8 cellular contexts compared by ENCODE assay signal in the genomic region with DNA sequence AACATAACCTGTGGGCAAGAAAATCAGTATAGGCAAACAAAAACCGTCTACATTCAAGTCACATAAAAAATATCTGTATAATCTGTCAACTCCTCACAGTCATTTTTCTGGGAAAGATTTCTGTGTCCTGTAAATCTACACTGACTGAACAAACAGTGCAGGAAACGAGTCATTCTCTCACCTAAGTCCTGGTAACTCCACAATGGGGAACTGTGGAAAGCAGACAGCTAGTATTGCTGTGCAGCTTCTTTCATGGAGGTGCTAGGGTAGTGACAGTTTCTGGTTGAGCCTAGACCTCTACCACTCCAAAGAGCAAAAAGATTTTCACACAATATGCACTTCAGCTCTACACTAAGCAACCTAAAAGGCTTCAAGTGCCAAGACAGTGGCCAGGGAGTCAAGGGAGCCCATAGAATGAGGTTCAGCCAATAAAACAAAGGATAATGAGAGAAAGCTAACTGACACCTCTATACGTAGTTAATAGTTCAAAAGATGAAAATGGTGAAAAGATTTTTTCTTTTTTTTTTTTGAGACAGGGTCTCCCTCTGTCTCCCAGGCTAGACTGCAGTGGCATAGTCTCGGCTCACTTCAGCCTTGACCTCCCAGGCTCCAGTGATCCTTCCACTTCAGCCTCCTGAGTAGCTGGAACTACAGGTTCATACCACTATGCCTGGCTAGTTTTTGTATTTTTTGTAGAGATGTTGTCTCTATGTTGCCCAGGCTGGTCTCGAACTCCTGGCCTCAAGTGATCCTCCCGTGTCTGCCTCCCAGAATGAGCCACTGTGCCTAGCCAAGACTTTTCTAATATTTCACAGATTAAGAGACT. TPM values are rescaled to one million over a fixed set of nuclear protein-coding genes. Genes with fewer than 3 reads are reported as not detected.
DNase-seq lines count a peak whose midpoint lies in the region; ATAC-seq and TF ChIP-seq lines count a peak whose summit lies in the region.

No MANE protein-coding gene starts in this region.

- H3K79me2 ChIP-seq in HCT116 (ENCODE audit: insufficient read depth, low read length), result peaks cover 100% of the 10 kb centered on the region

- H3K27ac ChIP-seq in A673 (ENCODE audit: low read depth, low read length, poor library complexity, severe bottlenecking) (peak overlapping the region; percentile 12), HCT116 (ENCODE audit: low read depth, low read length) (peak overlapping the region; percentile 42), lower lobe of right lung (peak overlapping the region; percentile 46)

- CTCF ChIA-PET in A673 (lab: Charles Lee) (no interaction called here), HCT116 (lab: Charles Lee) (no interaction called here)

- H3K27ac Mint-ChIP-seq in activated T-helper 17 cell treated with anti-CD3 and anti-CD28 coated beads, Interleukin-2, amount 50 U/mL, for 72 hours, result peak overlapping the region; percentile 97

- H3K9me2 ChIP-seq in HCT116 (ENCODE audit: insufficient read depth), result no peaks in the 10 kb centered on the region

- H4K20me1 ChIP-seq in HCT116 (ENCODE audit: insufficient read depth), result peaks cover 60% of the 10 kb centered on the region

- no peak overlapping the region for H3K4me3 ChIP-seq in A673 (ENCODE audit: low read depth, low read length, poor library complexity, severe bottlenecking)
- H3K4me3 ChIP-seq in HCT116 (replicated peaks in 1 of 2; ENCODE audit: low read depth in 1 of 2, low read length in 2 of 2), result peak overlapping the region in 1 of 2 experiments; percentile 1; a peak in 1 of 4 replicates
- H3K4me3 ChIP-seq in lower lobe of right lung, result no peak overlapping the region

- peaks cover 71% of the 10 kb centered on the region for H3K4me1 ChIP-seq in A673 (ENCODE audit: insufficient read depth, low read length, poor library complexity, severe bottlenecking)
- peaks cover 77 to 86% of the 10 kb centered on the region in 2 experiments for H3K4me1 ChIP-seq in HCT116 (ENCODE audit: control insufficient read depth in 1 of 2, insufficient read depth in 2 of 2, low read length in 2 of 2)
- peaks cover 94% of the 10 kb centered on the region for H3K4me1 ChIP-seq in lower lobe of right lung

- no peak for ATAC-seq in HCT116
- ATAC-seq in activated T-helper 17 cell treated with anti-CD3 and anti-CD28 coated beads, Interleukin-2, amount 50 U/mL, for 72 hours (replicated peaks), result peak; percentile 27
- ATAC-seq in lower lobe of right lung, result peak; percentile 48 to 63
- no peak for ATAC-seq in GM18907 (IDR thresholded peaks at IDR 0.05; ENCODE audit: unreplicated experiment)
- no peak for ATAC-seq in HG03045 (IDR thresholded peaks at IDR 0.05; ENCODE audit: unreplicated experiment)

- no peak overlapping the region for H2AFZ ChIP-seq in HCT116 (ENCODE audit: low read depth, low read length, poor library complexity, severe bottlenecking)

- TF ChIP-seq CTCF in A673 (conservative IDR thresholded peaks at IDR 0.05; ENCODE audit: low read depth, low read length) (no peak), HCT116 (IDR thresholded peaks at IDR 0.05 in 2 of 3, conservative IDR thresholded peaks at IDR 0.05 in 1 of 3; ENCODE audit: borderline replicate concordance in 1 of 3, insufficient read depth in 1 of 3, low read depth in 2 of 3, low read length in 2 of 3) (no peak), lower lobe of right lung (IDR thresholded peaks at IDR 0.05) (no peak)

- H3K36me3 ChIP-seq in A673 (ENCODE audit: insufficient read depth, low read length, poor library complexity, severe bottlenecking) (no peaks in the 10 kb centered on the region), HCT116 (ENCODE audit: control insufficient read depth in 1 of 2, insufficient read depth in 2 of 2, low read length in 2 of 2) (peaks cover 0 to 6% of the 10 kb centered on the region in 2 experiments; a peak in 1 of 4 replicates), lower lobe of right lung (no peaks in the 10 kb centered on the region)

- BruUV-seq in A673 (replicated peaks; lab: Mats Ljungman, UMichigan) (no TSS peak), HCT116 (replicated peaks; lab: Mats Ljungman, UMichigan) (no TSS peak)

- peaks cover 92% of the 10 kb centered on the region for H3K36me3 Mint-ChIP-seq in activated T-helper 17 cell treated with anti-CD3 and anti-CD28 coated beads, Interleukin-2, amount 50 U/mL, for 72 hours (ENCODE audit: low read depth)

- intact Hi-C loops in A673 (cut with micrococcal nuclease; ENCODE audit: unreplicated experiment) (no loop called here), HCT116 (cut with micrococcal nuclease) (no loop called here), lower lobe of right lung (cut with DNase I) (no loop called here)

- H3K4me1 Mint-ChIP-seq in activated T-helper 17 cell treated with anti-CD3 and anti-CD28 coated beads, Interleukin-2, amount 50 U/mL, for 72 hours, result peaks cover 56% of the 10 kb centered on the region

- RAD21 ChIA-PET in HCT116 (lab: Charles Lee; ENCODE audit: low non-redundant PET in 1 of 2, low total read pairs in 2 of 2, uncharacterized antibody in 2 of 2, unreplicated experiment in 2 of 2), result no interaction called here

- peak overlapping the region; percentile 93 for H3K4me2 ChIP-seq in HCT116 (ENCODE audit: low read length)

- TF ChIP-seq RAD21 in HCT116 (IDR thresholded peaks at IDR 0.05; ENCODE audit: low read depth), result no peak

- TF ChIP-seq POLR2A in HCT116 (IDR thresholded peaks at IDR 0.05; ENCODE audit: borderline replicate concordance, extremely low read depth, insufficient read depth, insufficient read length), result no peak

- peak overlapping the region; percentile 34 for H3K9ac ChIP-seq in HCT116 (ENCODE audit: low read length)

- POLR2A ChIA-PET in A673 (lab: Charles Lee; ENCODE audit: low non-redundant PET) (interaction anchor here (0.5 to 0.6 kb wide), 2 partner anchors 52 to 546 kb away, joined by 3 to 7 read pairs; no protein-coding TSS in a partner anchor), HCT116 (lab: Charles Lee) (interaction anchor here (1.0 to 1.5 kb wide), 2 partner anchors 12 to 20 kb away, joined by 3 to 5 read pairs; no protein-coding TSS in a partner anchor)

- H3K9me3 Mint-ChIP-seq in activated T-helper 17 cell treated with anti-CD3 and anti-CD28 coated beads, Interleukin-2, amount 50 U/mL, for 72 hours, result no peaks in the 10 kb centered on the region

- no peaks in the 10 kb centered on the region for H3K9me3 ChIP-seq in A673 (ENCODE audit: low read depth, low read length, poor library complexity, severe bottlenecking)
- H3K9me3 ChIP-seq in HCT116 (ENCODE audit: control insufficient read depth in 1 of 2, insufficient read depth in 1 of 2, low read depth in 1 of 2, low read length in 2 of 2), result no peaks in the 10 kb centered on the region
- no peaks in the 10 kb centered on the region for H3K9me3 ChIP-seq in lower lobe of right lung

- no peak for DNase-seq in A673 (ENCODE audit: low spot score)
- DNase-seq in HCT116 (ENCODE audit: low read depth, low spot score), result no peak
- no peak for DNase-seq in lower lobe of right lung
- DNase-seq in SKM-1 (lab: John Stamatoyannopoulos, UW; ENCODE audit: unreplicated experiment), result no peak
- DNase-seq in anterior cingulate cortex (lab: John Stamatoyannopoulos, UW), result no peak

- H3K27me3 ChIP-seq in A673 (replicated peaks; ENCODE audit: insufficient read depth, low read depth, low read length, poor library complexity), result no peaks in the 10 kb centered on the region
- H3K27me3 ChIP-seq in HCT116 (ENCODE audit: insufficient read depth, low read length), result no peaks in the 10 kb centered on the region
- no peaks in the 10 kb centered on the region for H3K27me3 ChIP-seq in lower lobe of right lung (ENCODE audit: low read depth)

- H3K4me3 Mint-ChIP-seq in activated T-helper 17 cell treated with anti-CD3 and anti-CD28 coated beads, Interleukin-2, amount 50 U/mL, for 72 hours, result peak overlapping the region; percentile 97

- H3K27me3 Mint-ChIP-seq in activated T-helper 17 cell treated with anti-CD3 and anti-CD28 coated beads, Interleukin-2, amount 50 U/mL, for 72 hours, result no peaks in the 10 kb centered on the region

TF ChIP-seq in HCT116, 20 proteins besides CTCF, POLR2A, EP300 and RAD21:
- peak; percentile 28; the same call in 1 of the 2 replicates for TF ChIP-seq POLR2AphosphoS5 (IDR thresholded peaks at IDR 0.05; ENCODE audit: low read depth, low read length)
- TF ChIP-seq, protein P1, sequence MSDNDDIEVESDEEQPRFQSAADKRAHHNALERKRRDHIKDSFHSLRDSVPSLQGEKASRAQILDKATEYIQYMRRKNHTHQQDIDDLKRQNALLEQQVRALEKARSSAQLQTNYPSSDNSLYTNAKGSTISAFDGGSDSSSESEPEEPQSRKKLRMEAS (IDR thresholded peaks at IDR 0.05), result no peak
TF ChIP-seq in HCT116: peak in this region for 1.

RNA-seq across cellular contexts. Expression of a gene that starts 5.5 kb away (rescaled TPM):
- total RNA-seq in A673 (2021) (256 and 283 TPM in 2 replicates), HCT116 (2021; ENCODE audit: unreplicated experiment) (267 TPM), lower lobe of right lung (205 TPM)
- polyA plus RNA-seq in HCT116 (2012), result 219 and 237 TPM in 2 replicates
- total RNA-seq in activated T-helper 17 cell treated with anti-CD3 and anti-CD28 coated beads, Interleukin-2, amount 50 U/mL, for 72 hours, result 100 to 1,000 TPM; 285 to 351 TPM

Comparison
In these comparisons a context has a peak if more than half of its experiments do, and no peak if none do; other contexts are left out.
1. ATAC-seq: peak in activated T-helper 17 cell treated with anti-CD3 and anti-CD28 coated beads, Interleukin-2, amount 50 U/mL, for 72 hours (single experiment) and lower lobe of right lung (2 of 2); none in HCT116 (single experiment), GM18907 (single experiment) and HG03045 (single experiment).
2. Peak in every context shown above with its lines, with median percentiles within 50 percentile points of each other: H3K27ac ChIP-seq.